In the genomic region with DNA sequence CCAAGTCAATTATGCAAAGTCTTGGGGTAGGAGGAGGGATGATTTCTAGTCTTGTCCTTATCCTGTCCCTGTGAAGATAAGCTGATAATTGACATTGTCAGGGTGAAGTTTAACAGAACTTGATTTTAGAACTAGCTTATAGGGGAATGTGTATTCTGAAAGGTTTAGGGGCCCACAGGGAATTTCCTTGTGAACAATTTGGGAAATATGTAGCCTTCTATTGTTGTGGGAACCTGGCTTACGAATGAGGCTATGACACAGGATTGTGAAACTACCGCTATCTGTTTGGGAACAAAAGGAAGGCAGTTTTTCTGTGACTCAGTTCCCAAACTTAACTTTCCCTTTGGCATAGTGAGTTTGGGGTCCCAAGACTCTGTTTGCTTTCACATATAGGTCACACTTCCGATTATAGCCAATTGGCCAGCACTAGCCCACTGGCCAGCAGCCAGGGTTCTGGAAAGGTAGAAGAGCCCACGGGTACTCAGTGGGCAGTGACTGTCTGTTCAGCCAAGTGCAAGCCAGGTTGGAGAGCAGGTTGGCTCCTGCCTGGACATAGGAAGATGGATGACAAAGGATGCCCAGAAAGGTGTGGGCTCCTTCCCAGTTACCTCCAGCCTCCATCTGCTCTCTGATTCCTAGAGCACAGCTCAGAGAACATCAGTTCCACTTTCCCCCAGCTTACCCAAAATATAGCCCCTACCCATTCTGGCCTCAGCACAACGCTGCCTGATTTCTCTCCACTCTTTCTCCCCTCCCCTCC, we compare ENCODE assay signal across 14 cellular contexts. TPM values are rescaled to one million over a fixed set of nuclear protein-coding genes. Genes with fewer than 3 reads are reported as not detected.
A peak's percentile ranks its signal among the peaks of the same experiment; 100 is the strongest.
DNase-seq lines count a peak whose midpoint lies in the region; ATAC-seq and TF ChIP-seq lines count a peak whose summit lies in the region.
"Had no signal": no experiment of that assay in that cellular context is flagged by ENCODE, and none has a peak within 500 bp of the region (broad histone marks: within the 10 kb centered on the region; RNA-seq: fewer than 3 reads in every experiment).

No MANE protein-coding gene starts in this region.

- H3K4me1 Mint-ChIP-seq in chondrocyte (ENCODE audit: low read depth), result peaks cover 10% of the 10 kb centered on the region

- CTCF ChIA-PET in PC-3 (lab: Charles Lee), result no interaction called here

- peak overlapping the region; percentile 52 for H3K4me2 ChIP-seq in PC-3 (ENCODE audit: low read length)

- peak overlapping the region; percentile 56 for H3K9ac ChIP-seq in PC-3 (ENCODE audit: low read length)

- no peaks in the 10 kb centered on the region for H3F3A ChIP-seq in PC-3 (ENCODE audit: low read length, unreplicated experiment)

- H3K27ac ChIP-seq in PC-3 (ENCODE audit: low read length) (peak overlapping the region; percentile 82), left ventricle myocardium inferior (replicated peaks) (no peak overlapping the region)
- H3K27ac ChIP-seq: body of pancreas had no signal

- ATAC-seq in PC-3, result peak; percentile 27
- no peak for ATAC-seq in GM19467 (IDR thresholded peaks at IDR 0.05; ENCODE audit: unreplicated experiment)
- ATAC-seq: body of pancreas, left colon had no signal

- TF ChIP-seq CTCF in PC-3 (conservative IDR thresholded peaks at IDR 0.05; ENCODE audit: low read depth, low read length) (no peak), chondrocyte (IDR thresholded peaks at IDR 0.05) (no peak), left ventricle myocardium inferior (IDR thresholded peaks at IDR 0.05; ENCODE audit: borderline replicate concordance) (no peak), GM13976 (IDR thresholded peaks at IDR 0.05; ENCODE audit: borderline replicate concordance, control extremely low read depth, extremely low read depth, insufficient read depth, missing control alignments) (no peak)

- no peak overlapping the region for H3K4me3 Mint-ChIP-seq in chondrocyte (ENCODE audit: unreplicated experiment)

- H2AFZ ChIP-seq in PC-3 (ENCODE audit: low read length), result no peak overlapping the region

- H3K36me3 ChIP-seq in PC-3 (ENCODE audit: low read depth, low read length) (no peaks in the 10 kb centered on the region), left ventricle myocardium inferior (no peaks in the 10 kb centered on the region)

- H3K4me1 ChIP-seq in PC-3 (ENCODE audit: insufficient read depth, low read length) (peaks cover 41% of the 10 kb centered on the region), left ventricle myocardium inferior (peaks cover 9% of the 10 kb centered on the region)

- no peaks in the 10 kb centered on the region for H3K9me3 Mint-ChIP-seq in chondrocyte (ENCODE audit: low read depth)
- H3K9me3 Mint-ChIP-seq: activated T-helper 2 cell treated with anti-CD3 and anti-CD28 coated beads, Interferon-gamma antibody, Interleukin-2, Interleukin-4, amounts not matched to agents 10 μg/mL and 5 μg/mL and 100 μg/mL, durations not matched to agents 14 hours and 24 hours and 36 hours had no signal

- H3K9me2 ChIP-seq in PC-3 (replicated peaks; ENCODE audit: low read length), result no peaks in the 10 kb centered on the region

- H3K79me2 ChIP-seq in PC-3 (ENCODE audit: low read length), result no peaks in the 10 kb centered on the region

- no peak overlapping the region for H3K27ac Mint-ChIP-seq in chondrocyte (ENCODE audit: unreplicated experiment)
- H3K27ac Mint-ChIP-seq: activated T-helper 2 cell treated with anti-CD3 and anti-CD28 coated beads, Interferon-gamma antibody, Interleukin-2, Interleukin-4, amounts not matched to agents 10 μg/mL and 5 μg/mL and 100 μg/mL, durations not matched to agents 14 hours and 24 hours and 36 hours had no signal

- peak overlapping the region; percentile 5; the same call in 1 of the 2 replicates for H3K4me3 ChIP-seq in PC-3 (ENCODE audit: low read length)
- H3K4me3 ChIP-seq in left ventricle myocardium inferior, result no peak overlapping the region
- H3K4me3 ChIP-seq: body of pancreas had no signal

- BruUV-seq in PC-3 (replicated peaks; lab: Mats Ljungman, UMichigan), result no TSS peak

- POLR2A ChIA-PET in PC-3 (lab: Charles Lee; ENCODE audit: unreplicated experiment), result no interaction called here

- DNase-seq in EL (peak; percentile 61), PC-3 (peak; percentile 94), chondrocyte (ENCODE audit: low spot score) (peak; percentile 63), kidney tubule cell (ENCODE audit: low spot score) (peak; percentile 55), NOMO-1 (lab: John Stamatoyannopoulos, UW; ENCODE audit: unreplicated experiment in 2 of 2) (no peak), left ventricle myocardium inferior (no peak), GM13976 (ENCODE audit: low spot score) (no peak)
- DNase-seq: activated CD4-positive, alpha-beta T cell treated with anti-CD3 and anti-CD28 coated beads, Interleukin-2, amount 50 U/mL, for 1 hour; body of pancreas; DMS153; left colon; Right ventricle myocardium superior had no signal

- peaks cover 2% of the 10 kb centered on the region for H3K27me3 Mint-ChIP-seq in chondrocyte (ENCODE audit: low read depth)

- in situ Hi-C loops in GM13976 (cut with MboI; ENCODE audit: low sequenced_read_pairs, unreplicated experiment), result no loop called here

- no peaks in the 10 kb centered on the region for H4K20me1 ChIP-seq in PC-3 (ENCODE audit: low read length)

- no peaks in the 10 kb centered on the region for H3K27me3 ChIP-seq in PC-3 (ENCODE audit: low read length)
- peaks cover 5% of the 10 kb centered on the region for H3K27me3 ChIP-seq in left ventricle myocardium inferior (ENCODE audit: low read depth)
- H3K27me3 ChIP-seq: body of pancreas had no signal

- H3K9me3 ChIP-seq in PC-3 (ENCODE audit: low read length) (no peaks in the 10 kb centered on the region), left ventricle myocardium inferior (replicated peaks) (no peaks in the 10 kb centered on the region)
- H3K9me3 ChIP-seq: body of pancreas had no signal

- no peaks in the 10 kb centered on the region for H3K36me3 Mint-ChIP-seq in chondrocyte (ENCODE audit: low read depth)

- intact Hi-C loops in PC-3 (cut with micrococcal nuclease), result no loop called here
- intact Hi-C loops in left ventricle myocardium inferior (cut with micrococcal nuclease), result no loop called here

RNA-seq across cellular contexts. Expression of a gene that starts 35.5 kb away (rescaled TPM):
- total RNA-seq in PC-3 (2014; rRNA removed) (196 and 273 TPM in 2 replicates), chondrocyte (307 to 328 TPM (median 315 TPM) in 3 replicates), left ventricle myocardium inferior (324 TPM)

Comparison
In these comparisons a context has a peak if more than half of its experiments do, and no peak if none do; other contexts are left out.
1. DNase-seq: peak in EL (single experiment), PC-3 (single experiment), chondrocyte (single experiment) and kidney tubule cell (single experiment); none in NOMO-1 (0 of 2), left ventricle myocardium inferior (single experiment) and GM13976 (single experiment).